10 cellular contexts compared by ENCODE assay signal in the genomic region with DNA sequence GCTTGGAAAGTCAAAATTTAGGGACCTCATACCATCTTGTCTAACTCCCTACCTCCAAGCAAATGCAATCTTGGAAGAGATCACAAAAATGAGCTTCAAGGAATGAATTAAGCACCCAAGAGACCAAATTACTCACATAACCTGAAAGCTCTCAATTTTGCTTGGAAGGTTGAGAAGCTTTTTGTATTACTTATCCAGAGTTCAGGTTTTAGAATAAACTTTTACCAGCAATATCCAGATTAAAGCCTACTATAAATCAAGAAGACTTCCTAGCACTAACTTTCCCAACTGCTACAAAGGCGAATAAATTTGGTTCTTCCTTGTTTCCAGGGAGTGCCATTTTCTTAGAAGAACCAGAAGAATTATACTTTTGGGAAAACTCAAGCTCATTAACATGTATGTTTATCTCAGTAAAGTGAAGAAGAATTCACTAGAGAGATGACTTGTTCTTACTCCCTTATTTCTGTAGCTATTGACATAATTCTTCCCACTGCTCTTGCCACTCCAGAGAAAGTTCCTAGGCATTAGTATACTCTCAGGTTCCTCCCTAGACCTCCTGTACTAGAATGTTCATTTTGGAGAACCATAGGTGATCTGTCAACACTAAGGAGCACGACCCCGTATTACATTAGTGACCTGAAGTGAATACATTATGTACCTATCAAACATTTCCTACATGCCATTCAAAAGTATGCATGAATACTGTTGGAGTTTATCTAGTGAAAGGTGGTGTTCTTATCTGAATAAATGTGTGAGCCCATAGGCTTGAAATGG. TPM values are rescaled to one million over a fixed set of nuclear protein-coding genes. Genes with fewer than 3 reads are reported as not detected.
DNase-seq lines count a peak whose midpoint lies in the region; ATAC-seq, FAIRE-seq and TF ChIP-seq lines count a peak whose summit lies in the region.
"Had no signal": no experiment of that assay in that cellular context is flagged by ENCODE, and none has a peak within 500 bp of the region (broad histone marks: within the 10 kb centered on the region; RNA-seq: fewer than 3 reads in every experiment).

No MANE protein-coding gene starts in this region.

- H3K4me3 ChIP-seq in GM12864 (ENCODE audit: low read depth, low read length) (peak overlapping the region; percentile 63), SK-N-MC (peak overlapping the region; percentile 92), esophagus squamous epithelium (peak overlapping the region in 3 of 4 donors; percentile 80 to 98 (median 96)), sigmoid colon (peak overlapping the region in 3 of 4 donors; percentile 6 to 89 (median 84)), small intestine (ENCODE audit: low read depth in 1 of 2, low read length in 2 of 2) (peak overlapping the region in 1 of 2 donors; percentile 78)

- peak overlapping the region; percentile 79 for H3K9ac ChIP-seq in SK-N-MC (ENCODE audit: insufficient read length)

- 37 to 50% methylated on average over 3 of the region's 3 CpGs for whole genome bisulfite sequencing in esophagus squamous epithelium, 2 donors
- WGBS in sigmoid colon, 2 donors = 30 to 44% methylated on average over 3 of the region's 3 CpGs
- WGBS in small intestine, 3 donors = 15 to 38% (median 20%) methylated on average over 3 of the region's 3 CpGs

- intact Hi-C loops in esophagus squamous epithelium (cut with DNase I) (no loop called here), sigmoid colon (cut with DNase I) (no loop called here)

- H3K9me3 ChIP-seq in SK-N-MC (ENCODE audit: low read depth, low read length) (no peaks in the 10 kb centered on the region), esophagus squamous epithelium (no peaks in the 10 kb centered on the region), sigmoid colon (no peaks in the 10 kb centered on the region), small intestine (ENCODE audit: control insufficient read depth, low read depth) (no peaks in the 10 kb centered on the region)

- no peaks in the 10 kb centered on the region for H3K27me3 ChIP-seq in esophagus squamous epithelium
- H3K27me3 ChIP-seq in sigmoid colon = no peaks in the 10 kb centered on the region
- H3K27me3 ChIP-seq in small intestine (ENCODE audit: control insufficient read depth in 2 of 2, insufficient read depth in 2 of 2, low read length in 2 of 2) = no peaks in the 10 kb centered on the region

- DNase-seq in GM12864 (ENCODE audit: low read depth) (no peak), SK-N-MC (ENCODE audit: low read depth, low spot score) (no peak), esophagus squamous epithelium (lab: John Stamatoyannopoulos, UW) (no peak), sigmoid colon (no peak), SW480 (ENCODE audit: low spot score) (no peak), small intestine (no peak), RKO (ENCODE audit: low spot score) (no peak)
- DNase-seq: NCI-H2227 treated with DMSO at 0.1 percent for 48 hours had no signal

- H3K36me3 ChIP-seq in SK-N-MC (ENCODE audit: insufficient read depth, low read length) (peaks cover 67% of the 10 kb centered on the region), esophagus squamous epithelium (peaks cover 0 to 26% (median 4%) of the 10 kb centered on the region in 3 donors), sigmoid colon (peaks cover 0 to 11% (median 0%) of the 10 kb centered on the region in 4 donors), small intestine (ENCODE audit: control insufficient read depth in 2 of 2, insufficient read depth in 2 of 2, low read length in 2 of 2) (peaks cover 0 to 2% of the 10 kb centered on the region in 2 donors)

- no peak for ATAC-seq in GM18520 (IDR thresholded peaks at IDR 0.05; ENCODE audit: unreplicated experiment)

- H3K27ac ChIP-seq in SK-N-MC = peak overlapping the region; percentile 1; the same call in 1 of the 2 replicates
- H3K27ac ChIP-seq in esophagus squamous epithelium = peak overlapping the region; percentile 42 to 100 (median 98)
- H3K27ac ChIP-seq in sigmoid colon = peak overlapping the region; percentile 98 to 100 (median 98)
- H3K27ac ChIP-seq in small intestine (ENCODE audit: low read depth in 1 of 2, low read length in 1 of 2) = no peak overlapping the region

- no peak for TF ChIP-seq CTCF in GM12864 (IDR thresholded peaks at IDR 0.05; ENCODE audit: low read depth, low read length, missing control alignments)
- TF ChIP-seq CTCF in esophagus squamous epithelium (IDR thresholded peaks at IDR 0.05) = no peak
- no peak for TF ChIP-seq CTCF in sigmoid colon (IDR thresholded peaks at IDR 0.05)

- no peak for FAIRE-seq in small intestine (lab: Jason Lieb, UNC)
- FAIRE-seq: colon had no signal

- H3K4me1 ChIP-seq in esophagus squamous epithelium = peaks cover 19 to 73% (median 48%) of the 10 kb centered on the region in 3 donors
- peaks cover 0 to 69% (median 59%) of the 10 kb centered on the region in 4 donors for H3K4me1 ChIP-seq in sigmoid colon
- peaks cover 4 to 16% of the 10 kb centered on the region in 2 donors for H3K4me1 ChIP-seq in small intestine (ENCODE audit: control insufficient read depth in 2 of 2, insufficient read depth in 1 of 2, low read depth in 1 of 2, low read length in 1 of 2)

- TF ChIP-seq POLR2A in esophagus squamous epithelium (IDR thresholded peaks at IDR 0.05) (no peak), sigmoid colon (IDR thresholded peaks at IDR 0.05) (no peak)

- TF ChIP-seq EP300 in sigmoid colon (IDR thresholded peaks at IDR 0.05) = no peak

RNA-seq across cellular contexts. Expression of gene CALM2, which starts 3.2 kb away (rescaled TPM):
- total RNA-seq in esophagus squamous epithelium = 100 to 1,000 TPM; 143 to 454 (median 312) TPM
- total RNA-seq in sigmoid colon = 100 to 1,000 TPM; 594 to 993 (median 701) TPM
- polyA plus RNA-seq in sigmoid colon = 1,000 to 10,000 TPM in 2 of 3 donors, 100 to 1,000 TPM in 1; 660 to 1,449 (median 1,432) TPM
- 1,000 to 10,000 TPM in 1 of 3 donors, 100 to 1,000 TPM in 2; 814 to 1,236 (median 925) TPM for polyA plus RNA-seq in small intestine

RNA-seq across cellular contexts. Expression of gene STPG4, which starts 18.0 kb away (rescaled TPM):
- total RNA-seq in esophagus squamous epithelium (not detected), sigmoid colon (1 to 10 TPM in 1 of 4 donors, under 1 TPM in 1, not detected in 2; 0.66 to 1.1 TPM)
- polyA plus RNA-seq in sigmoid colon (under 1 TPM in 2 of 3 donors, not detected in 1; 0.12 to 0.60 TPM), small intestine (under 1 TPM in 1 of 3 donors, not detected in 2; 0.06 TPM)

Comparison
In these comparisons a context has a peak if more than half of its experiments do, and no peak if none do; other contexts are left out.
1. H3K27ac ChIP-seq: peak in SK-N-MC (single experiment), esophagus squamous epithelium (4 of 4) and sigmoid colon (4 of 4); none in small intestine (0 of 2).